14 cellular contexts compared by ENCODE assay signal in genomic region chr1:108780937-108781574, GRCh38. TPM values are rescaled to one million over a fixed set of nuclear protein-coding genes. Genes with fewer than 3 reads are reported as not detected.
DNase-seq lines count a peak whose midpoint lies in the region; ATAC-seq lines count a peak whose summit lies in the region.
"Had no signal": no experiment of that assay in that cellular context is flagged by ENCODE, and none has a peak within 500 bp of the region (broad histone marks: within the 10 kb centered on the region; RNA-seq: fewer than 3 reads in every experiment).

No MANE protein-coding gene starts in this region.

- DNase-seq in CMK (ENCODE audit: low read depth) = peak; percentile 22
- DNase-seq in NCI-H1417 treated with DMSO at 0.1 percent for 48 hours (lab: John Stamatoyannopoulos, UW) = peak; percentile 2
- DNase-seq in NCI-H748 (lab: John Stamatoyannopoulos, UW; ENCODE audit: unreplicated experiment) = peak; percentile 62
- DNase-seq in dermis blood vessel endothelial cell = peak; percentile 16
- DNase-seq in activated CD4-positive, CD25-positive, alpha-beta regulatory T cell (lab: John Stamatoyannopoulos, UW) = no peak
- DNase-seq in NOMO-1 treated with DMSO at 0.1 percent for 48 hours (lab: John Stamatoyannopoulos, UW; ENCODE audit: unreplicated experiment) = no peak
- DNase-seq in ecto neural progenitor cell (ENCODE audit: low spot score) = no peak
- DNase-seq: ACHN; CD4-positive, alpha-beta T cell; NCI-H1048; NCI-H187; SHP77 treated with DMSO at 0.1 percent for 48 hours; T-helper 2 cell had no signal

- no peak for ATAC-seq in GM19035 (IDR thresholded peaks at IDR 0.05; ENCODE audit: unreplicated experiment)

RNA-seq across cellular contexts. Expression of gene STXBP3, which starts 34.6 kb away (rescaled TPM):
- 63.6 and 66.0 TPM in 2 replicates for total RNA-seq in dermis blood vessel endothelial cell

Comparison
In these comparisons a context has a peak if more than half of its experiments do, and no peak if none do; other contexts are left out.
1. DNase-seq: peak in CMK (single experiment), NCI-H1417 treated with DMSO at 0.1 percent for 48 hours (single experiment), NCI-H748 (single experiment) and dermis blood vessel endothelial cell (single experiment); none in activated CD4-positive, CD25-positive, alpha-beta regulatory T cell (0 of 4), NOMO-1 treated with DMSO at 0.1 percent for 48 hours (single experiment) and ecto neural progenitor cell (single experiment).